19 cellular contexts compared by ENCODE assay signal in the genomic region with DNA sequence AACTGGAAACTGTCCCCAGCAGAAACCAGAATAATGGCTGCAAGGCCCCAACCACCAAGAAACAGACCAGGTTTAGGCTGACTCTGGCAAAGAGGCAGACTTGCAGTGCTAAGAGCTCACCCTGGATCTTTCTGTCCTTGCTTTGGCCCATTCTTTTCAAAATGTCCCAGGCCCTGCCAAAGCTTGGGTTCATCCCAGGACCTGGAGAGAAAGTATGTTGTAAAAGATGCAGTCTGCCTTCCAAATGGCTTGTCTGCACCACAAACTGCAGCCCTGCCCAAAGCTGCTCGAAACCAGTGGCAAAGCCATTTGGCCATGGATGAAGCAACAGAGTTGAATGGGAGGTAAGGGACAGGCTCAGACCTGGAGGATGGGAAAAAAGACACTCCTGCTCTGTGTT. TPM values are rescaled to one million over a fixed set of nuclear protein-coding genes. Genes with fewer than 3 reads are reported as not detected.
"Had no signal": no experiment of that assay in that cellular context is flagged by ENCODE, and none has a peak within 500 bp of the region (broad histone marks: within the 10 kb centered on the region; RNA-seq: fewer than 3 reads in every experiment).

No MANE protein-coding gene starts in this region.

- H3K27ac ChIP-seq: epithelial cell of prostate, esophagus muscularis mucosa, left lung, lower lobe of right lung, neural progenitor cell, sigmoid colon, skin epidermis had no signal

- H3K27me3 ChIP-seq: left lung, neural progenitor cell, sigmoid colon had no signal

- H3K4me2 ChIP-seq: neural progenitor cell had no signal

- H3K9ac ChIP-seq: neural progenitor cell had no signal

- DNase-seq: effector memory CD8-positive, alpha-beta T cell; glutamatergic neuron; islet precursor cell; left lung; lower lobe of right lung; mesenchymal stem cell; midbrain; occipital lobe; sigmoid colon; stimulated activated CD4-positive, alpha-beta T cell treated with anti-CD3 and anti-CD28 coated beads, Interleukin-2, amount 100 ng/mL, for 24 hours; stimulated activated CD4-positive, alpha-beta T cell treated with anti-CD3 and anti-CD28 coated beads, Interleukin-4, amount 100 ng/mL, for 4 hours; stimulated activated naive B cell treated with anti-CD40 and anti-IgM and Interleukin-4, amounts not matched to agents 10 μg/mL and 1 μg/mL and 100 μg/mL, for 72 hours; stimulated activated naive CD8-positive, alpha-beta T cell treated with anti-CD3 and anti-CD28 coated beads, Interleukin-15, amount 100 ng/mL, for 72 hours; trophoblast cell had no signal

- H3K4me1 ChIP-seq: lower lobe of right lung, neural progenitor cell had no signal

- H2AFZ ChIP-seq: neural progenitor cell had no signal

- ATAC-seq: effector memory CD8-positive, alpha-beta T cell; left lung; lower lobe of right lung; natural killer cell treated with Interleukin-12 subunit alpha and Interleukin-12 subunit beta and Interleukin-15 and Interleukin-18, amount 100 ng/mL, for 72 hours; stimulated activated naive B cell treated with anti-CD40 and anti-IgM and Interleukin-4, amounts not matched to agents 10 μg/mL and 1 μg/mL and 100 μg/mL, for 72 hours; stimulated activated naive CD8-positive, alpha-beta T cell treated with anti-CD3 and anti-CD28 coated beads, Interleukin-15, amount 100 ng/mL, for 72 hours had no signal

- H3K36me3 ChIP-seq: esophagus muscularis mucosa, left lung, lower lobe of right lung, neural progenitor cell, sigmoid colon had no signal

- H3K9me3 ChIP-seq: esophagus muscularis mucosa, left lung, lower lobe of right lung, sigmoid colon had no signal

- H3K4me3 ChIP-seq: esophagus muscularis mucosa, left lung, lower lobe of right lung, neural progenitor cell, sigmoid colon, skin epidermis had no signal

RNA-seq across cellular contexts. Expression of gene LNX1, which starts 38.0 kb away (rescaled TPM):
- total RNA-seq: natural killer cell treated with Interleukin-12 subunit alpha and Interleukin-12 subunit beta and Interleukin-15 and Interleukin-18, amount 100 ng/mL, for 72 hours had no signal
